ENCODE assay signal across 26 cellular contexts in genomic region chr5:107512029-107512428, GRCh38.
DNase-seq lines count a peak whose midpoint lies in the region; ATAC-seq, FAIRE-seq and TF ChIP-seq lines count a peak whose summit lies in the region.
"Had no signal": no experiment of that assay in that cellular context is flagged by ENCODE, and none has a peak within 500 bp of the region (broad histone marks: within the 10 kb centered on the region; RNA-seq: fewer than 3 reads in every experiment).

No MANE protein-coding gene starts in this region.

- H4K20me1 ChIP-seq in OCI-LY7 (ENCODE audit: insufficient read depth, low read length), result no peaks in the 10 kb centered on the region

- CTCF ChIA-PET in OCI-LY7 (lab: Charles Lee; ENCODE audit: unreplicated experiment), result interaction anchor here (0.9 to 4.4 kb wide), 3 partner anchors 9 to 210 kb away, joined by 3 to 33 read pairs (median 3); no protein-coding TSS in a partner anchor
- CTCF ChIA-PET in CD8-positive, alpha-beta T cell (lab: Charles Lee), result no interaction called here

- peak; percentile 38 for ATAC-seq in HG02588 (IDR thresholded peaks at IDR 0.05; ENCODE audit: unreplicated experiment)
- ATAC-seq in CD8-positive, alpha-beta T cell, result no peak
- ATAC-seq: gastroesophageal sphincter, HepG2, natural killer cell, Right ventricle myocardium inferior had no signal

- H3K4me3 Mint-ChIP-seq in CD8-positive, alpha-beta T cell, result no peak overlapping the region
- H3K4me3 Mint-ChIP-seq: HFFc6, mesothelial cell of epicardium, natural killer cell had no signal

- peak overlapping the region; percentile 99 for H3K27ac ChIP-seq in OCI-LY7 (ENCODE audit: low read depth, low read length, poor library complexity, severe bottlenecking)
- no peak overlapping the region for H3K27ac ChIP-seq in suprapubic skin
- no peak overlapping the region for H3K27ac ChIP-seq in CD8-positive, alpha-beta T cell (ENCODE audit: low read depth, low read length)
- H3K27ac ChIP-seq: ascending aorta, esophagus muscularis mucosa, gastroesophageal sphincter, thyroid gland had no signal

- no peaks in the 10 kb centered on the region for H3K9me2 ChIP-seq in OCI-LY7 (ENCODE audit: insufficient read depth, low read length)

- no TSS peak for BruUV-seq in OCI-LY7 (replicated peaks; lab: Mats Ljungman, UMichigan)

- 95% methylated on average over 3 of the region's 3 CpGs for WGBS in suprapubic skin

- no peak for TF ChIP-seq EP300 in suprapubic skin (IDR thresholded peaks at IDR 0.05)

- POLR2A ChIA-PET in OCI-LY7 (lab: Charles Lee), result interaction anchor here (0.7 to 7.8 kb wide), 30 partner anchors 8 to 313 kb away, joined by 3 to 154 read pairs (median 4); no protein-coding TSS in a partner anchor
- POLR2A ChIA-PET in CD8-positive, alpha-beta T cell (lab: Charles Lee), result no interaction called here

- TF ChIP-seq POLR2A in GM12892 (IDR thresholded peaks at IDR 0.05; ENCODE audit: low read depth, low read length), result no peak
- TF ChIP-seq POLR2A in suprapubic skin (IDR thresholded peaks at IDR 0.05), result no peak

- TF ChIP-seq CTCF in OCI-LY7 (conservative IDR thresholded peaks at IDR 0.05; ENCODE audit: low read length), result no peak
- TF ChIP-seq CTCF in suprapubic skin (IDR thresholded peaks at IDR 0.05), result no peak
- no peak for TF ChIP-seq CTCF in CD8-positive, alpha-beta T cell (IDR thresholded peaks at IDR 0.05)

- H3K36me3 ChIP-seq in OCI-LY7 (ENCODE audit: insufficient read depth, low read length) (no peaks in the 10 kb centered on the region), iPS-15b (ENCODE audit: control insufficient read depth, insufficient read depth, low read length) (no peaks in the 10 kb centered on the region), suprapubic skin (no peaks in the 10 kb centered on the region)
- H3K36me3 ChIP-seq in CD8-positive, alpha-beta T cell (ENCODE audit: insufficient read depth, low read length), result no peaks in the 10 kb centered on the region
- H3K36me3 ChIP-seq: ascending aorta, esophagus muscularis mucosa, gastroesophageal sphincter, thyroid gland had no signal

- H3K4me1 Mint-ChIP-seq in CD8-positive, alpha-beta T cell (ENCODE audit: low read depth), result no peaks in the 10 kb centered on the region
- H3K4me1 Mint-ChIP-seq: natural killer cell had no signal

- no peaks in the 10 kb centered on the region for H3K9me3 Mint-ChIP-seq in CD8-positive, alpha-beta T cell
- H3K9me3 Mint-ChIP-seq: HFFc6, natural killer cell had no signal

- peak; percentile 17 for FAIRE-seq in GM12892 (lab: Jason Lieb, UNC)
- FAIRE-seq: HepG2 had no signal

- H3K27me3 ChIP-seq in iPS-15b (ENCODE audit: control insufficient read depth, insufficient read depth, low read length) (no peaks in the 10 kb centered on the region), suprapubic skin (no peaks in the 10 kb centered on the region)
- H3K27me3 ChIP-seq in CD8-positive, alpha-beta T cell (ENCODE audit: insufficient read depth, low read length), result no peaks in the 10 kb centered on the region
- H3K27me3 ChIP-seq: ascending aorta, esophagus muscularis mucosa, gastroesophageal sphincter, thyroid gland had no signal

- DNase-seq in GM12892 (ENCODE audit: insufficient read length) (no peak), OCI-LY7 (ENCODE audit: low spot score) (peak; percentile 93), suprapubic skin (ENCODE audit: low spot score in 2 of 2) (no peak), HK-2 (ENCODE audit: unreplicated experiment) (no peak), GOT3 (lab: John Stamatoyannopoulos, UW) (no peak)
- no peak for DNase-seq in CD8-positive, alpha-beta T cell
- DNase-seq: activated naive CD4-positive, alpha-beta T cell treated with anti-CD3 and anti-CD28 coated beads, Interleukin-2, amount 50 U/mL, for 16 hours; C1 segment of cervical spinal cord; effector CD4-positive, alpha-beta T cell; GDM1; HFFc6; natural killer cell; NCI-H1417 treated with DMSO at 0.1 percent for 48 hours; NCI-H524; posterior cingulate gyrus; stimulated activated CD4-positive, alpha-beta T cell treated with anti-CD3 and anti-CD28 coated beads, Interleukin-1b, Interleukin-23, amount 100 ng/mL, for 48 hours; stimulated activated naive CD4-positive, alpha-beta T cell; thyroid gland had no signal

- no peak overlapping the region for H3K9ac ChIP-seq in iPS-15b (ENCODE audit: low read depth, low read length)

- H3K9me3 ChIP-seq in OCI-LY7 (ENCODE audit: low read length) (no peaks in the 10 kb centered on the region), iPS-15b (ENCODE audit: control insufficient read depth, insufficient read depth, low read length) (no peaks in the 10 kb centered on the region), suprapubic skin (no peaks in the 10 kb centered on the region)
- no peaks in the 10 kb centered on the region for H3K9me3 ChIP-seq in CD8-positive, alpha-beta T cell (ENCODE audit: low read length)
- H3K9me3 ChIP-seq: ascending aorta, esophagus muscularis mucosa, gastroesophageal sphincter, thyroid gland had no signal

- H3K4me2 ChIP-seq in OCI-LY7 (ENCODE audit: low read length), result peak overlapping the region; percentile 80

- H3K27ac Mint-ChIP-seq in CD8-positive, alpha-beta T cell, result no peak overlapping the region
- H3K27ac Mint-ChIP-seq: HFFc6, mesothelial cell of epicardium, natural killer cell had no signal

- H2AFZ ChIP-seq in OCI-LY7 (ENCODE audit: low read length), result peak overlapping the region; percentile 72

- no peaks in the 10 kb centered on the region for H3K27me3 Mint-ChIP-seq in CD8-positive, alpha-beta T cell (ENCODE audit: low read depth)

- no peaks in the 10 kb centered on the region for H3K36me3 Mint-ChIP-seq in CD8-positive, alpha-beta T cell
- H3K36me3 Mint-ChIP-seq: natural killer cell had no signal

- H3K4me3 ChIP-seq in OCI-LY7 (ENCODE audit: low read depth, low read length, poor library complexity, severe bottlenecking), result peak overlapping the region; percentile 56
- peak overlapping the region; percentile 27 for H3K4me3 ChIP-seq in iPS-15b (ENCODE audit: low read depth, low read length)
- H3K4me3 ChIP-seq in suprapubic skin, result no peak overlapping the region
- no peak overlapping the region for H3K4me3 ChIP-seq in CD8-positive, alpha-beta T cell (ENCODE audit: low read depth, low read length)
- H3K4me3 ChIP-seq: ascending aorta, esophagus muscularis mucosa, gastroesophageal sphincter, thyroid gland had no signal

- H3K4me1 ChIP-seq in OCI-LY7 (ENCODE audit: insufficient read depth, low read length, poor library complexity, severe bottlenecking) (peaks cover 91% of the 10 kb centered on the region), iPS-15b (ENCODE audit: control insufficient read depth, insufficient read depth, low read length) (peaks cover 21% of the 10 kb centered on the region), suprapubic skin (no peaks in the 10 kb centered on the region)
- H3K4me1 ChIP-seq in CD8-positive, alpha-beta T cell (ENCODE audit: insufficient read depth, low read length), result no peaks in the 10 kb centered on the region
- H3K4me1 ChIP-seq: ascending aorta, esophagus muscularis mucosa, gastroesophageal sphincter, thyroid gland had no signal

- H3K79me2 ChIP-seq in OCI-LY7 (ENCODE audit: insufficient read depth, low read depth, low read length), result no peaks in the 10 kb centered on the region

- intact Hi-C loops in OCI-LY7 (cut with micrococcal nuclease; ENCODE audit: unreplicated experiment), result loop anchor here (5.0 to 10.0 kb wide), 6 partner anchors 65 to 407 kb away; no protein-coding TSS in a partner anchor
- intact Hi-C loops in CD8-positive, alpha-beta T cell (cut with DNase I, micrococcal nuclease), result no loop called here

Comparison
In these comparisons a context has a peak if more than half of its experiments do, and no peak if none do; other contexts are left out.
1. H3K4me3 ChIP-seq: peak in OCI-LY7 (single experiment) and iPS-15b (single experiment); none in suprapubic skin (single experiment) and CD8-positive, alpha-beta T cell (single experiment).